ENCODE assay signal across 4 cellular contexts in genomic region chr10:90118567-90118966, GRCh38.
DNase-seq lines count a peak whose midpoint lies in the region; ATAC-seq, FAIRE-seq and TF ChIP-seq lines count a peak whose summit lies in the region.
"Not testable (repeated sequence)": the region's sequence is repeated elsewhere in the genome, so short reads cannot be mapped to it uniquely, and the experiment has no call there.

No MANE protein-coding gene starts in this region.

- TF ChIP-seq CTCF in kidney (IDR thresholded peaks at IDR 0.05; ENCODE audit: borderline replicate concordance, extremely low read depth, insufficient read depth); thoracic aorta (IDR thresholded peaks at IDR 0.05): not testable (repeated sequence)

- not testable (repeated sequence) for FAIRE-seq in kidney (lab: Jason Lieb, UNC)

- H3K27me3 ChIP-seq in thoracic aorta (replicated peaks; ENCODE audit: insufficient read depth) = not testable (repeated sequence)

- not testable (repeated sequence) for H3K9me3 ChIP-seq in kidney (ENCODE audit: control insufficient read depth in 1 of 2, low read length in 2 of 2); thoracic aorta

- H3K4me3 ChIP-seq in kidney (ENCODE audit: low read length in 2 of 2); thoracic aorta: not testable (repeated sequence)

- intact Hi-C loops in left ventricle myocardium superior (cut with micrococcal nuclease); kidney (cut with DNase I); posterior vena cava (cut with DNase I): not testable (repeated sequence)

- H3K4me1 ChIP-seq in kidney (ENCODE audit: control insufficient read depth in 1 of 2, insufficient read depth in 1 of 2, low read depth in 1 of 2, low read length in 2 of 2) = not testable (repeated sequence)
- H3K4me1 ChIP-seq in thoracic aorta (ENCODE audit: control insufficient read depth in 1 of 2, low read depth in 2 of 2) = peaks cover 2 to 13% of the 10 kb centered on the region in 2 donors

- not testable (repeated sequence) for H3K27ac ChIP-seq in kidney (ENCODE audit: low read depth in 2 of 2, low read length in 2 of 2)
- H3K27ac ChIP-seq in thoracic aorta = peak overlapping the region; percentile 17 to 52

- H3K36me3 ChIP-seq in kidney (ENCODE audit: control insufficient read depth in 1 of 2, insufficient read depth in 2 of 2, low read length in 2 of 2); thoracic aorta: not testable (repeated sequence)

- not testable (repeated sequence) for H3K9ac ChIP-seq in kidney (ENCODE audit: low read length in 2 of 2)

- DNase-seq in left ventricle myocardium superior (peak; percentile 19), kidney (peak; percentile 28), posterior vena cava (ENCODE audit: low spot score) (peak; percentile 72)
- not testable (repeated sequence) for DNase-seq in thoracic aorta (ENCODE audit: low spot score)

- not testable (repeated sequence) for ATAC-seq in left ventricle myocardium superior; thoracic aorta (ENCODE audit: insufficient number of reproducible peaks, low FRiP score, low read depth)
